Comparison of ENCODE assay signal across 1 cellular context in the genomic region with DNA sequence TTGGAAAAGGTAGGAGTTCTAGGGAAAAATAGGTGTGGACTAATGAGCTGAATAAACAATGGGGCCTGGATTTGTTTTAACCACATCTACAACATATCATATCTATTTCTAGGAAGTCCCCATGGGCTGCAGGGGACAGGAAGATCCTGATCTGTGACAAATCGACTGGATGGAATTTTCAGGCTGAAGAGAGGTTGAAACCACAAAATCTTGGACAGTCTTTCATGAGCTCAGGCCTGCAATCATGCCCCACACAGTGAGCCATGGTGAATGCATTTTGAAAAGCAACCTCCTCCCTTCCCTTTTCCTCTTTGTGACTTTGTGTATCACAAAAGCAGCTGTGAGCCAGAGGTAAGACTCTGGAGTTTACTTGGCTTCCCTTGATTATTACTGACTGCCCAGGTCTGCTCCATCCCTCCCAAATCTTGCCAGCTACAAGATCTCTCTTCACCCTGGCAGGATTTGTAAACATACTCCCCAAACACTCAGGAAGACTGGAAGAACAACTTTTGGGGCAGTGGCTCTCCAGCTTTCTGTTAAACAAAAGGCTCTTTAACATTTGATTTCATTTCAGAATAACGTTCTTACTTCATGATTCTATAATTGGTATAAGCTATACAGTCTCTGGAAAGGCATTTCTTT.
TF ChIP-seq lines count a peak whose summit lies in the region.

No MANE protein-coding gene starts in this region.

TF ChIP-seq in H1, 55 proteins besides CTCF, POLR2A, EP300 and RAD21:
- TF ChIP-seq GTF2F1 (IDR thresholded peaks at IDR 0.05; ENCODE audit: borderline replicate concordance, low read depth, low read length) (no peak), BCL11A (IDR thresholded peaks at IDR 0.05; ENCODE audit: low read depth in 2 of 2, low read length in 2 of 2) (no peak), EZH2 (IDR thresholded peaks at IDR 0.05; ENCODE audit: low read depth, low read length, severe bottlenecking) (no peak), SIN3A (conservative IDR thresholded peaks at IDR 0.05 in 1 of 2, IDR thresholded peaks at IDR 0.05 in 1 of 2; ENCODE audit: low read depth in 1 of 2, low read length in 2 of 2) (no peak), SP2 (IDR thresholded peaks at IDR 0.05; ENCODE audit: low read length) (no peak), RFX5 (IDR thresholded peaks at IDR 0.05; ENCODE audit: borderline replicate concordance, low read depth, low read length) (no peak), YY1 (IDR thresholded peaks at IDR 0.05; ENCODE audit: low read depth, low read length) (no peak)
